Comparison of ENCODE assay signal across 8 cellular contexts in the genomic region with DNA sequence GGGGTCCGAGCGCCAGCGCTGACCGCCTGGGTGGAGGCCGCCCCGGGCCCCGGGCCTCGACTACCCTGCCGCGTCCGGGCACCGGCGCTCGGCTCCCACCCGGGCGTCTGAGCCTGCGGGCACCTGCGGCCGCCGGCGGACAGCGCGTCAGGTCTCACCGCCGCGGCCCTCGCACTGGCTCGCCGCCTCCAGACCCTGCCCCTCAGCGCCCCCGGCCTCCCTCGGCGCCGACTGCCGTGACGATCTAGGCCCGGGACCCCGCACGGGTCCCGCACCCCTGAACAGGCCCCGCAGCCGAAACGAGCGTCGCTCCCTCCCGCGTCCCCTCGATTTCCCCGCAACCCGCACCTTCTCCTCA. TPM values are rescaled to one million over a fixed set of nuclear protein-coding genes. Genes with fewer than 3 reads are reported as not detected.
DNase-seq lines count a peak whose midpoint lies in the region; ATAC-seq, FAIRE-seq and TF ChIP-seq lines count a peak whose summit lies in the region.

No MANE protein-coding gene starts in this region.

- peaks cover 4 to 19% (median 5%) of the 10 kb centered on the region in 5 donors for H3K36me3 Mint-ChIP-seq in naive thymus-derived CD4-positive, alpha-beta T cell

- H3K4me1 ChIP-seq in Peyer's patch (peaks cover 0 to 8% (median 0%) of the 10 kb centered on the region in 4 donors), H1 (replicated peaks in 1 of 4; ENCODE audit: control insufficient read depth in 3 of 4, insufficient read depth in 4 of 4, low read length in 3 of 4) (peaks cover 0 to 5% (median 0%) of the 10 kb centered on the region in 4 experiments; a peak in 1 of 7 replicates)
- H3K4me1 ChIP-seq in naive thymus-derived CD4-positive, alpha-beta T cell (ENCODE audit: control insufficient read depth in 2 of 2, insufficient read depth in 2 of 2, low read length in 2 of 2) = peaks cover 9 to 14% of the 10 kb centered on the region in 2 donors

- no peak overlapping the region for H3K14ac ChIP-seq in H1 (ENCODE audit: insufficient read length)

- intact Hi-C loops in naive thymus-derived CD4-positive, alpha-beta T cell (cut with micrococcal nuclease) = loop anchor here (1.0 kb wide), 3 partner anchors 28 to 59 kb away; a partner anchor contains a TSS

- peak overlapping the region; percentile 96 to 99 (median 98) for H3K4me3 Mint-ChIP-seq in naive thymus-derived CD4-positive, alpha-beta T cell

- H4K20me1 ChIP-seq in H1 (replicated peaks in 1 of 2; ENCODE audit: control insufficient read depth in 1 of 2, insufficient read depth in 2 of 2, low read length in 2 of 2) = peaks cover 3 to 8% of the 10 kb centered on the region in 2 experiments

- no peak overlapping the region for H2BK20ac ChIP-seq in H1 (ENCODE audit: low read length)

- peak overlapping the region; percentile 88 for H4K8ac ChIP-seq in H1 (ENCODE audit: extremely low read depth, insufficient read depth, low read length)

- H4K5ac ChIP-seq in H1 (ENCODE audit: insufficient read length, low read depth, low read length) = peak overlapping the region; percentile 85

- peak; percentile 11 for ATAC-seq in HG02610 (IDR thresholded peaks at IDR 0.05; ENCODE audit: unreplicated experiment)
- peak; percentile 11 for ATAC-seq in naive thymus-derived CD4-positive, alpha-beta T cell

- peak overlapping the region; percentile 62 for H3K56ac ChIP-seq in H1 (replicated peaks; ENCODE audit: insufficient read length, low read depth, low read length)

- 8% methylated on average over 5 of the region's 50 CpGs; no CpG with 5 or more reads in 1 of the 2 experiments for WGBS in H1 (ENCODE audit: extremely low coverage in 1 of 2, insufficient coverage in 1 of 2, insufficient read length in 1 of 2, insufficient replicate concordance in 2 of 2, low coverage in 1 of 2, low lambda C conversion rate in 2 of 2, missing lambda C conversion rate in 1 of 2), 2 experiments

- H3K18ac ChIP-seq in H1 (ENCODE audit: extremely low read depth, low read length) = peak overlapping the region; percentile 93; the same call in 1 of the 2 replicates

- H4K91ac ChIP-seq in H1 (replicated peaks; ENCODE audit: insufficient read length, low read length) = peak overlapping the region; percentile 99

- CTCF ChIA-PET in H1 (lab: Charles Lee; ENCODE audit: partially characterized antibody) = interaction anchor here (0.9 to 1.4 kb wide), 4 partner anchors 13 to 59 kb away, joined by 3 to 4 read pairs (median 3); no protein-coding TSS in a partner anchor
- CTCF ChIA-PET in naive thymus-derived CD4-positive, alpha-beta T cell (lab: Charles Lee) = no interaction called here

- peaks cover 6% of the 10 kb centered on the region for H3K79me1 ChIP-seq in H1 (ENCODE audit: low read depth, low read length)

- peak overlapping the region; percentile 59 to 61; a peak in 3 of 4 replicates for H3K4me2 ChIP-seq in H1 (ENCODE audit: insufficient read depth in 1 of 2, low read depth in 2 of 2, low read length in 2 of 2)

- H2BK15ac ChIP-seq in H1 (ENCODE audit: low read length) = peak overlapping the region; percentile 40; the same call in 1 of the 2 replicates

- TF ChIP-seq POLR2A in Peyer's patch (IDR thresholded peaks at IDR 0.05) (no peak), H1 (IDR thresholded peaks at IDR 0.05; ENCODE audit: control extremely low read depth in 1 of 2, low read depth in 2 of 2, low read length in 2 of 2) (no peak)

- no peaks in the 10 kb centered on the region for H3K9me3 ChIP-seq in Peyer's patch
- no peaks in the 10 kb centered on the region for H3K9me3 ChIP-seq in H1 (ENCODE audit: insufficient read depth in 2 of 2, low read depth in 1 of 2, low read length in 1 of 2)
- no peaks in the 10 kb centered on the region for H3K9me3 ChIP-seq in naive thymus-derived CD4-positive, alpha-beta T cell (ENCODE audit: control insufficient read depth in 2 of 3, low read length in 3 of 3)

- no peaks in the 10 kb centered on the region for H3K27me3 ChIP-seq in Peyer's patch
- H3K27me3 ChIP-seq in H1 (replicated peaks in 1 of 4; ENCODE audit: control insufficient read depth in 3 of 4, extremely low read depth in 1 of 4, insufficient read depth in 3 of 4, low read length in 3 of 4) = no peaks in the 10 kb centered on the region
- H3K27me3 ChIP-seq in naive thymus-derived CD4-positive, alpha-beta T cell (ENCODE audit: control insufficient read depth in 2 of 2, insufficient read depth in 2 of 2, low read length in 2 of 2) = no peaks in the 10 kb centered on the region

- TF ChIP-seq CTCF in Peyer's patch (IDR thresholded peaks at IDR 0.05) (peak in 1 of 6 experiments; percentile 2), H1 (IDR thresholded peaks at IDR 0.05; ENCODE audit: control extremely low read depth in 1 of 3, insufficient read depth in 1 of 3, low read depth in 1 of 3, low read length in 3 of 3) (no peak)

- H3K4ac ChIP-seq in H1 (replicated peaks; ENCODE audit: insufficient read length, low read depth, low read length) = peak overlapping the region; percentile 65

- H2BK120ac ChIP-seq in H1 (replicated peaks; ENCODE audit: low read depth, low read length) = peak overlapping the region; percentile 61

- H3K27me3 Mint-ChIP-seq in naive thymus-derived CD4-positive, alpha-beta T cell = no peaks in the 10 kb centered on the region

- peaks cover 9% of the 10 kb centered on the region for H3K23me2 ChIP-seq in H1 (ENCODE audit: low read depth, low read length)

- POLR2A ChIA-PET in H1 (lab: Charles Lee; ENCODE audit: partially characterized antibody) = interaction anchor here (0.7 to 1.3 kb wide), 7 partner anchors 10 to 71 kb away, joined by 3 to 9 read pairs (median 3); a partner anchor contains a TSS
- POLR2A ChIA-PET in naive thymus-derived CD4-positive, alpha-beta T cell (lab: Charles Lee) = interaction anchor here (0.6 kb wide), 1 partner anchor 19 kb away, joined by 3 read pairs; no protein-coding TSS in a partner anchor

- peaks cover 0 to 4% (median 0%) of the 10 kb centered on the region in 11 donors for H3K9me3 Mint-ChIP-seq in naive thymus-derived CD4-positive, alpha-beta T cell

- H3K27ac ChIP-seq in Peyer's patch = peak overlapping the region; percentile 80 to 87 (median 84)
- peak overlapping the region; percentile 80 for H3K27ac ChIP-seq in H1 (ENCODE audit: low read depth, low read length)
- peak overlapping the region; percentile 86 for H3K27ac ChIP-seq in naive thymus-derived CD4-positive, alpha-beta T cell (ENCODE audit: low read depth, low read length)

- H3K27ac Mint-ChIP-seq in naive thymus-derived CD4-positive, alpha-beta T cell = peak overlapping the region; percentile 88 to 100 (median 97)

- peak overlapping the region; percentile 55 to 95 (median 89) for H3K9ac ChIP-seq in H1 (replicated peaks in 1 of 4; ENCODE audit: extremely low read depth in 1 of 4, low read depth in 3 of 4, low read length in 3 of 4)

- no peak overlapping the region for H2AK5ac ChIP-seq in H1 (ENCODE audit: low read depth, low read length)

- H2BK5ac ChIP-seq in H1 (ENCODE audit: low read depth, low read length) = peak overlapping the region; percentile 88

- peak overlapping the region; percentile 87 to 97 (median 88) for H3K4me3 ChIP-seq in Peyer's patch
- H3K4me3 ChIP-seq in H1 (ENCODE audit: extremely low read depth in 1 of 4, insufficient read depth in 2 of 4, low read depth in 3 of 4, low read length in 4 of 4) = peak overlapping the region; percentile 78 to 87 (median 86)
- H3K4me3 ChIP-seq in naive thymus-derived CD4-positive, alpha-beta T cell (ENCODE audit: low read length) = peak overlapping the region; percentile 70

- no peak overlapping the region for H2BK12ac ChIP-seq in H1 (ENCODE audit: low read depth, low read length)

- H3K36me3 ChIP-seq in Peyer's patch (peaks cover 0 to 7% (median 0%) of the 10 kb centered on the region in 3 donors), H1 (ENCODE audit: control insufficient read depth in 2 of 4, insufficient read depth in 4 of 4, low read length in 3 of 4) (peaks cover 4 to 17% (median 14%) of the 10 kb centered on the region in 4 experiments)
- H3K36me3 ChIP-seq in naive thymus-derived CD4-positive, alpha-beta T cell (ENCODE audit: control insufficient read depth in 2 of 3, insufficient read depth in 3 of 3, low read length in 3 of 3) = peaks cover 0 to 9% (median 0%) of the 10 kb centered on the region in 3 experiments

- H2AFZ ChIP-seq in H1 (ENCODE audit: low read length) = peak overlapping the region; percentile 37; the same call in 1 of the 2 replicates

- in situ Hi-C loops in ACHN (cut with HindIII; ENCODE audit: low pct_ligation_motif_present, low pct_unique_long_range_greater_than_20kb, low sequenced_read_pairs) = no loop called here

- peak; percentile 20 for DNase-seq in NK-92 treated with Interleukin-12 subunit alpha and Interleukin-12 subunit beta, amount 100 ng/mL, for 24 hours (lab: John Stamatoyannopoulos, UW)
- DNase-seq in NK-92 (lab: John Stamatoyannopoulos, UW; ENCODE audit: unreplicated experiment) (no peak), Peyer's patch (peak in 1 of 3 donors; percentile 49), H1 (ENCODE audit: low read depth in 1 of 2, low spot score in 2 of 2) (no peak), ACHN (no peak), H4 (ENCODE audit: low spot score) (no peak)
- peak in 2 of 9 donors; percentile 1 to 45 for DNase-seq in naive thymus-derived CD4-positive, alpha-beta T cell

- peaks cover 3 to 46% (median 16%) of the 10 kb centered on the region in 7 donors for H3K4me1 Mint-ChIP-seq in naive thymus-derived CD4-positive, alpha-beta T cell

- no peak for FAIRE-seq in H1 (lab: Jason Lieb, UNC)

- peaks cover 12 to 60% of the 10 kb centered on the region in 2 experiments for H3K79me2 ChIP-seq in H1 (ENCODE audit: control insufficient read depth in 1 of 2, insufficient read depth in 2 of 2, low read length in 2 of 2)

- no peak overlapping the region for H3K23ac ChIP-seq in H1 (ENCODE audit: insufficient read length)

- no peak for TF ChIP-seq RAD21 in H1 (IDR thresholded peaks at IDR 0.05 in 1 of 2, conservative IDR thresholded peaks at IDR 0.05 in 1 of 2; ENCODE audit: low read depth in 2 of 2, low read length in 2 of 2)

- TF ChIP-seq EP300 in H1 (IDR thresholded peaks at IDR 0.05; ENCODE audit: borderline replicate concordance in 1 of 2, low read depth in 2 of 2, low read length in 2 of 2) = no peak

RNA-seq across cellular contexts. Expression of a gene that starts 0.3 kb away (rescaled TPM):
- total RNA-seq in Peyer's patch = 10 to 100 TPM; 11.9 to 86.6 (median 22.8) TPM
- total RNA-seq in H1 (2021; fragmentation: NEBNext Ultra II Directional; extraction: Animal tissue kit (Norgen Biotek cat#: 25700)) = 90.7 and 91.4 TPM in 2 replicates
- polyA plus RNA-seq in H1 (2011; rRNA removed) = 158 and 181 TPM in 2 replicates
- 151 TPM for polyA plus RNA-seq in H1 (2011; cell fraction: cytosol; rRNA removed)
- 256 TPM for polyA plus RNA-seq in H1 (2011; cell fraction: nucleus; rRNA removed)
- polyA plus RNA-seq in H1 (2012, experiment 1 of 2) = 99.2 to 109 TPM (median 102 TPM) in 4 replicates
- polyA plus RNA-seq in H1 (2012, experiment 2 of 2) = 15.6 TPM
- 94.1 TPM for polyA plus RNA-seq in H1 (2013, experiment 1 of 2)
- polyA plus RNA-seq in H1 (2013, experiment 2 of 2) = 99.7 TPM
- 144 and 181 TPM in 2 replicates for polyA minus RNA-seq in H1 (2011; rRNA and poly(A)+ RNA removed)
- polyA minus RNA-seq in H1 (2011; cell fraction: cytosol; rRNA and poly(A)+ RNA removed) = 73.8 TPM
- 104 TPM for polyA minus RNA-seq in H1 (2011; cell fraction: nucleus; rRNA and poly(A)+ RNA removed)
- total RNA-seq in naive thymus-derived CD4-positive, alpha-beta T cell = 10 to 100 TPM in 3 of 5 experiments, 1 to 10 TPM in 2; 2.6 to 98.9 (median 19.4) TPM
- polyA plus RNA-seq in naive thymus-derived CD4-positive, alpha-beta T cell = under 1 TPM; 0.47 to 0.53 TPM
- 245 and 259 TPM in 2 replicates for total RNA-seq in H4 (2014; rRNA removed; shearing (Covaris generic))

RNA-seq across cellular contexts. Expression of a gene that starts 28.4 kb away (rescaled TPM):
- 10 to 100 TPM; 12.4 to 31.5 (median 27.8) TPM for total RNA-seq in Peyer's patch
- total RNA-seq in H1 (2021; fragmentation: NEBNext Ultra II Directional; extraction: Animal tissue kit (Norgen Biotek cat#: 25700)) = 17.3 and 18.3 TPM in 2 replicates
- polyA plus RNA-seq in H1 (2011; rRNA removed) = 10.9 and 11.8 TPM in 2 replicates
- 13.3 TPM for polyA plus RNA-seq in H1 (2011; cell fraction: cytosol; rRNA removed)
- 25.4 TPM for polyA plus RNA-seq in H1 (2011; cell fraction: nucleus; rRNA removed)
- 16.1 to 25.4 TPM (median 21.5 TPM) in 4 replicates for polyA plus RNA-seq in H1 (2012, experiment 1 of 2)
- polyA plus RNA-seq in H1 (2012, experiment 2 of 2) = 7.1 TPM
- 12.1 TPM for polyA plus RNA-seq in H1 (2013, experiment 1 of 2)
- 12.8 TPM for polyA plus RNA-seq in H1 (2013, experiment 2 of 2)
- 11.7 and 22.7 TPM in 2 replicates for polyA minus RNA-seq in H1 (2011; rRNA and poly(A)+ RNA removed)
- 14.4 TPM for polyA minus RNA-seq in H1 (2011; cell fraction: cytosol; rRNA and poly(A)+ RNA removed)
- 7.4 TPM for polyA minus RNA-seq in H1 (2011; cell fraction: nucleus; rRNA and poly(A)+ RNA removed)
- total RNA-seq in naive thymus-derived CD4-positive, alpha-beta T cell = 10 to 100 TPM; 15.8 to 28.1 (median 25.7) TPM
- 10 to 100 TPM in 1 of 2 donors, 1 to 10 TPM in 1; 8.3 to 15.0 TPM for polyA plus RNA-seq in naive thymus-derived CD4-positive, alpha-beta T cell
- total RNA-seq in H4 (2014; rRNA removed; shearing (Covaris generic)) = 7.5 and 12.6 TPM in 2 replicates

RNA-seq across cellular contexts. Expression of a gene that starts 39.4 kb away (rescaled TPM):
- total RNA-seq in Peyer's patch = 10 to 100 TPM; 10.2 to 23.1 (median 20.1) TPM
- total RNA-seq in H1 (2021; fragmentation: NEBNext Ultra II Directional; extraction: Animal tissue kit (Norgen Biotek cat#: 25700)) = 16.2 and 18.8 TPM in 2 replicates
- 9.9 and 13.2 TPM in 2 replicates for polyA plus RNA-seq in H1 (2011; rRNA removed)
- 15.6 TPM for polyA plus RNA-seq in H1 (2011; cell fraction: cytosol; rRNA removed)
- polyA plus RNA-seq in H1 (2011; cell fraction: nucleus; rRNA removed) = 70.5 TPM
- polyA plus RNA-seq in H1 (2012, experiment 1 of 2) = 21.0 to 22.6 TPM (median 21.9 TPM) in 4 replicates
- 12.9 TPM for polyA plus RNA-seq in H1 (2012, experiment 2 of 2)
- 12.7 TPM for polyA plus RNA-seq in H1 (2013, experiment 1 of 2)
- 11.1 TPM for polyA plus RNA-seq in H1 (2013, experiment 2 of 2)
- 4.5 and 7.2 TPM in 2 replicates for polyA minus RNA-seq in H1 (2011; rRNA and poly(A)+ RNA removed)
- polyA minus RNA-seq in H1 (2011; cell fraction: cytosol; rRNA and poly(A)+ RNA removed) = 6.4 TPM
- polyA minus RNA-seq in H1 (2011; cell fraction: nucleus; rRNA and poly(A)+ RNA removed) = 18.9 TPM
- 10 to 100 TPM in 3 of 5 experiments, 1 to 10 TPM in 2; 5.8 to 24.6 (median 16.3) TPM for total RNA-seq in naive thymus-derived CD4-positive, alpha-beta T cell
- 1 to 10 TPM; 2.5 to 3.9 TPM for polyA plus RNA-seq in naive thymus-derived CD4-positive, alpha-beta T cell
- 0.06 TPM in 1 of 2 replicates, not detected in the other for total RNA-seq in H4 (2014; rRNA removed; shearing (Covaris generic))

RNA-seq across cellular contexts. Expression of a gene that starts 59.0 kb away (rescaled TPM):
- 10 to 100 TPM; 45.6 to 78.4 (median 55.3) TPM for total RNA-seq in Peyer's patch
- 75.4 and 84.2 TPM in 2 replicates for total RNA-seq in H1 (2021; fragmentation: NEBNext Ultra II Directional; extraction: Animal tissue kit (Norgen Biotek cat#: 25700))
- 74.1 and 87.2 TPM in 2 replicates for polyA plus RNA-seq in H1 (2011; rRNA removed)
- 89.0 TPM for polyA plus RNA-seq in H1 (2011; cell fraction: cytosol; rRNA removed)
- 152 TPM for polyA plus RNA-seq in H1 (2011; cell fraction: nucleus; rRNA removed)
- 58.1 to 98.9 TPM (median 91.2 TPM) in 4 replicates for polyA plus RNA-seq in H1 (2012, experiment 1 of 2)
- polyA plus RNA-seq in H1 (2012, experiment 2 of 2) = 60.3 TPM
- 30.1 TPM for polyA plus RNA-seq in H1 (2013, experiment 1 of 2)
- polyA plus RNA-seq in H1 (2013, experiment 2 of 2) = 26.3 TPM
- polyA minus RNA-seq in H1 (2011; rRNA and poly(A)+ RNA removed) = 72.3 and 80.6 TPM in 2 replicates
- 47.0 TPM for polyA minus RNA-seq in H1 (2011; cell fraction: cytosol; rRNA and poly(A)+ RNA removed)
- polyA minus RNA-seq in H1 (2011; cell fraction: nucleus; rRNA and poly(A)+ RNA removed) = 59.5 TPM
- total RNA-seq in naive thymus-derived CD4-positive, alpha-beta T cell = 10 to 100 TPM; 34.2 to 72.7 (median 62.0) TPM
- 10 to 100 TPM; 57.3 to 75.1 TPM for polyA plus RNA-seq in naive thymus-derived CD4-positive, alpha-beta T cell
- total RNA-seq in H4 (2014; rRNA removed; shearing (Covaris generic)) = 34.6 and 35.2 TPM in 2 replicates
